In genomic region chr18:10188971-10189810, GRCh38 we compare ENCODE assay signal across 13 cellular contexts.
DNase-seq lines count a peak whose midpoint lies in the region; ATAC-seq and TF ChIP-seq lines count a peak whose summit lies in the region.
"Had no signal": no experiment of that assay in that cellular context is flagged by ENCODE, and none has a peak within 500 bp of the region (broad histone marks: within the 10 kb centered on the region; RNA-seq: fewer than 3 reads in every experiment).

No MANE protein-coding gene starts in this region.

- no peak for TF ChIP-seq CTCF in GM10266 (IDR thresholded peaks at IDR 0.05; ENCODE audit: control insufficient read depth, insufficient read depth, low read depth, missing control alignments)

- peak; percentile 54 to 80 for ATAC-seq in left cardiac atrium
- ATAC-seq in activated CD4-positive, CD25-positive, alpha-beta regulatory T cell treated with anti-CD3 and anti-CD28 coated beads, Interleukin-2, amount 50 U/mL, for 24 hours = no peak

- intact Hi-C loops in left cardiac atrium (cut with DNase I) = loop anchor here in 1 of 2 donors (10.0 kb wide), 1 partner anchor 64 kb away; no protein-coding TSS in a partner anchor

- DNase-seq in NCI-H1092 treated with DMSO at 0.1 percent for 48 hours (lab: John Stamatoyannopoulos, UW) (peak; percentile 27), NCI-H1092 (lab: John Stamatoyannopoulos, UW) (no peak), NCI-H69 (lab: John Stamatoyannopoulos, UW) (peak; percentile 78), left cardiac atrium (no peak), retina (peak; percentile 50), GM10266 (ENCODE audit: extremely low spot score) (no peak), mucosa of gallbladder (ENCODE audit: low spot score) (no peak)
- DNase-seq: Caco-2, KG1, NCI-H1105, NCI-H2029 treated with DMSO at 0.1 percent for 48 hours, NCI-H510A treated with DMSO at 0.1 percent for 48 hours had no signal

Comparison
In these comparisons a context has a peak if more than half of its experiments do, and no peak if none do; other contexts are left out.
1. DNase-seq: peak in NCI-H1092 treated with DMSO at 0.1 percent for 48 hours (single experiment), NCI-H69 (single experiment) and retina (single experiment); none in NCI-H1092 (single experiment), left cardiac atrium (single experiment), GM10266 (single experiment) and mucosa of gallbladder (single experiment).
2. ATAC-seq: peak in left cardiac atrium (2 of 2); none in activated CD4-positive, CD25-positive, alpha-beta regulatory T cell treated with anti-CD3 and anti-CD28 coated beads, Interleukin-2, amount 50 U/mL, for 24 hours (0 of 2).